ENCODE assay signal across 8 cellular contexts in the genomic region with DNA sequence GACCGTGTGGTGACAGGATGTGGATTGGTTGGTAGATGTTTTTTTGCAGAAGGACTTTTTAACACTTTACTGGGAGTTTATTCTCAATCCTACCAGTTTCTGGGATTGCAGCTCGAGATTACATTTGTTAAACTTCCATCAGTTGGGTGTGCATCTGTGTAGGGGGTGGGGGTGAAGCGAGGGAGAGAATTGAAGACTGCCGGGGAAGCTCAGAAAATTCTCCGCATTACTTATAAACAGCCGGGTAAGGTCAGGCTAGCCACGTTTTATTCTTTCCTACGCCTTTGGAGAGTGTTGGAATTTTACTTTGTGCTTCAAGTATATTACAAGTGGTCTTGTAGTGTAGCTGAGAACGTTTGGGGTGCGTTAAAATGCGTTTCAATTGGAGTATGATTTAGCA. TPM values are rescaled to one million over a fixed set of nuclear protein-coding genes. Genes with fewer than 3 reads are reported as not detected.
DNase-seq lines count a peak whose midpoint lies in the region; ATAC-seq, FAIRE-seq and TF ChIP-seq lines count a peak whose summit lies in the region.

No MANE protein-coding gene starts in this region.

- peaks cover 16% of the 10 kb centered on the region for H3K27me3 Mint-ChIP-seq in astrocyte (ENCODE audit: low read depth, unreplicated experiment)

- H3K27ac ChIP-seq in 22Rv1 = peak overlapping the region; percentile 55; the same call in 1 of the 2 replicates
- peak overlapping the region; percentile 59 for H3K27ac ChIP-seq in astrocyte (ENCODE audit: low read depth, low read length)
- peak overlapping the region; percentile 27 for H3K27ac ChIP-seq in lower lobe of right lung

- H3K36me3 Mint-ChIP-seq in astrocyte (ENCODE audit: low read depth, unreplicated experiment) = no peaks in the 10 kb centered on the region

- peaks cover 50% of the 10 kb centered on the region for H3K79me2 ChIP-seq in astrocyte (ENCODE audit: insufficient read depth, low read length)

- no peaks in the 10 kb centered on the region for H3K27me3 ChIP-seq in H7 (ENCODE audit: control insufficient read depth, insufficient read depth, low read length)
- peaks cover 24% of the 10 kb centered on the region for H3K27me3 ChIP-seq in astrocyte (ENCODE audit: insufficient read depth, low read length)
- peaks cover 4% of the 10 kb centered on the region for H3K27me3 ChIP-seq in lower lobe of right lung (ENCODE audit: low read depth)

- TF ChIP-seq CTCF in 22Rv1 (IDR thresholded peaks at IDR 0.05) = no peak
- TF ChIP-seq CTCF in astrocyte (IDR thresholded peaks at IDR 0.05; ENCODE audit: insufficient read depth, low read depth, low read length) = no peak
- no peak for TF ChIP-seq CTCF in lower lobe of right lung (IDR thresholded peaks at IDR 0.05)

- intact Hi-C loops in lower lobe of right lung (cut with DNase I) = no loop called here

- no peaks in the 10 kb centered on the region for H3K9me3 ChIP-seq in astrocyte (ENCODE audit: insufficient read depth, low read depth, low read length)
- H3K9me3 ChIP-seq in lower lobe of right lung = no peaks in the 10 kb centered on the region

- peak overlapping the region; percentile 89 for H3K27ac Mint-ChIP-seq in astrocyte (ENCODE audit: unreplicated experiment)

- no peaks in the 10 kb centered on the region for H3K9me3 Mint-ChIP-seq in astrocyte (ENCODE audit: unreplicated experiment)

- DNase-seq in H7 (peak; percentile 23), astrocyte (ENCODE audit: low read depth) (peak; percentile 12), lower lobe of right lung (no peak), urothelium cell line (ENCODE audit: low spot score) (peak; percentile 8), Ammon's horn (ENCODE audit: low spot score) (no peak)

- FAIRE-seq in astrocyte (lab: Jason Lieb, UNC) = no peak
- FAIRE-seq in urothelium cell line (lab: Jason Lieb, UNC) = no peak

- H3K4me2 ChIP-seq in astrocyte (ENCODE audit: low read length) = peak overlapping the region; percentile 97

- ATAC-seq in lower lobe of right lung (peak in 1 of 2 donors; percentile 7), HG02678 (IDR thresholded peaks at IDR 0.05; ENCODE audit: unreplicated experiment) (no peak), HG03442 (IDR thresholded peaks at IDR 0.05; ENCODE audit: unreplicated experiment) (no peak)

- H3K36me3 ChIP-seq in H7 (replicated peaks; ENCODE audit: control insufficient read depth, insufficient read depth, low read length) = no peaks in the 10 kb centered on the region
- H3K36me3 ChIP-seq in astrocyte (ENCODE audit: insufficient read depth, low read length) = no peaks in the 10 kb centered on the region
- no peaks in the 10 kb centered on the region for H3K36me3 ChIP-seq in lower lobe of right lung

- peak overlapping the region; percentile 91 for H3K9ac ChIP-seq in astrocyte (ENCODE audit: low read length)

- H3K4me1 ChIP-seq in astrocyte (ENCODE audit: insufficient read depth, low read length) (peaks cover 9% of the 10 kb centered on the region), lower lobe of right lung (peaks cover 15% of the 10 kb centered on the region)

- H2AFZ ChIP-seq in astrocyte (ENCODE audit: low read depth, low read length) = peak overlapping the region; percentile 83

- H3K4me3 Mint-ChIP-seq in astrocyte (ENCODE audit: unreplicated experiment) = peak overlapping the region; percentile 97

- peak overlapping the region; percentile 85 for H3K4me3 ChIP-seq in H7 (ENCODE audit: insufficient read depth, low read depth, low read length)
- H3K4me3 ChIP-seq in astrocyte (ENCODE audit: insufficient read depth, low read depth, low read length) = peak overlapping the region; percentile 83
- peak overlapping the region; percentile 76 for H3K4me3 ChIP-seq in lower lobe of right lung

- H3K4me1 Mint-ChIP-seq in astrocyte (ENCODE audit: low read depth, unreplicated experiment) = peaks cover 7% of the 10 kb centered on the region

- peaks cover 21% of the 10 kb centered on the region for H4K20me1 ChIP-seq in astrocyte (ENCODE audit: insufficient read depth, low read length)

RNA-seq across cellular contexts. Expression of gene PALS2, which starts 1.1 kb away (rescaled TPM):
- total RNA-seq in H7 (2014; rRNA removed; shearing (Covaris generic)) = 25.3 and 35.6 TPM in 2 replicates
- total RNA-seq in astrocyte (30.1 and 32.7 TPM in 2 replicates), lower lobe of right lung (9.8 TPM)

Comparison
In these comparisons a context has a peak if more than half of its experiments do, and no peak if none do; other contexts are left out.
1. DNase-seq: peak in H7 (single experiment), astrocyte (single experiment) and urothelium cell line (single experiment); none in lower lobe of right lung (single experiment) and Ammon's horn (single experiment).
2. Peak in every context shown above with its lines, with median percentiles within 50 percentile points of each other: H3K27ac ChIP-seq and H3K4me3 ChIP-seq.